ENCODE assay signal across 2 cellular contexts in the genomic region with DNA sequence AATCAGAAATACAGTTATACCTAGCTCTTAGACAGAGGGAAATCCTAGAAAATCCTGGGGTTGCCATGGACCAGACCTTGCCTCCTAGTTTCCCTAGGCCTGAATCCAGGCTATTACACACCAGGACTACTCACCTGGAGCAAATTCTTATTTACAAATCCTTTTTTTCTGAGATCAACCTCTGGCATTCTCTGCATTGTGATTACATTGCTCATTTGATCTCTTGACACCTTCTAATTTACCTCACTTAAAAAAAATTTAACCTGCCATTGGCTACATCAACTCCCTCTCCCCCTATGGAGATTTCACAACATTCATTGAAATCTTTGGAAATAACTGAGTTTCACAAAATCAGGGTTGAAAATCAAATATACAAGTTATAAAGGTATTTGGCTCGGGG.
TF ChIP-seq lines count a peak whose summit lies in the region.

No MANE protein-coding gene starts in this region.

TF ChIP-seq in IMR-90, 13 proteins besides CTCF, POLR2A, EP300 and RAD21:
- no peak for TF ChIP-seq MAZ (IDR thresholded peaks at IDR 0.05; ENCODE audit: borderline replicate concordance, low read depth, low read length)
- no peak for TF ChIP-seq MXI1 (IDR thresholded peaks at IDR 0.05; ENCODE audit: borderline replicate concordance, low read depth, low read length)
- TF ChIP-seq RFX5 (IDR thresholded peaks at IDR 0.05; ENCODE audit: low read depth, low read length): no peak
- TF ChIP-seq CEBPB (IDR thresholded peaks at IDR 0.05; ENCODE audit: low read depth, low read length): peak; percentile 39; the same call in 1 of the 2 replicates

TF ChIP-seq in K562, 482 proteins besides CTCF, POLR2A, EP300 and RAD21:
- TF ChIP-seq CEBPB (tag; IDR thresholded peaks at IDR 0.05) (peak; percentile 29; the same call in 1 of the 2 replicates), ZNF212 (CRISPR knock-in tag; IDR thresholded peaks at IDR 0.05) (no peak)
